In genomic region chr12:110872100-110872499, GRCh38 we compare ENCODE assay signal across 31 cellular contexts. TPM values are rescaled to one million over a fixed set of nuclear protein-coding genes. Genes with fewer than 3 reads are reported as not detected.
"Had no signal": no experiment of that assay in that cellular context is flagged by ENCODE, and none has a peak within 500 bp of the region (broad histone marks: within the 10 kb centered on the region; RNA-seq: fewer than 3 reads in every experiment).

No MANE protein-coding gene starts in this region.

- ATAC-seq: effector memory CD8-positive, alpha-beta T cell; esophagus mucosa; gastrocnemius medialis; heart right ventricle; left cardiac atrium; left lung; left ventricle myocardium superior; lower lobe of right lung; mucosa of descending colon had no signal

- DNase-seq: colonic mucosa; cortex of kidney; effector CD8-positive, alpha-beta T cell; effector memory CD8-positive, alpha-beta T cell; endodermal cell; erythroblast; esophagus squamous epithelium; foreskin melanocyte; gastrocnemius medialis; glutamatergic neuron; head of caudate nucleus; heart right ventricle; hippocampal formation; left cardiac atrium; left lung; left ventricle myocardium superior; lower lobe of right lung; mesenchymal stem cell; mucosa of descending colon had no signal

- H3K36me3 ChIP-seq: colonic mucosa, esophagus squamous epithelium, gastrocnemius medialis, heart right ventricle, left lung, lower lobe of right lung had no signal

- H3K9me3 ChIP-seq: colonic mucosa, esophagus squamous epithelium, gastrocnemius medialis, left lung, lower lobe of right lung, mucosa of descending colon had no signal

- H3K4me1 ChIP-seq: colonic mucosa, esophagus squamous epithelium, gastrocnemius medialis had no signal

- FAIRE-seq: endometrium, islet of Langerhans, keratinocyte had no signal

- H3K4me3 ChIP-seq: colonic mucosa, esophagus squamous epithelium, gastrocnemius medialis, heart right ventricle, left lung, lower lobe of right lung, mucosa of descending colon had no signal

- H3K27ac ChIP-seq: colonic mucosa, epithelial cell of prostate, esophagus squamous epithelium, gastrocnemius medialis, heart right ventricle, left lung, lower lobe of right lung had no signal

- H3K27me3 ChIP-seq: colonic mucosa, esophagus squamous epithelium, gastrocnemius medialis, heart right ventricle, left lung had no signal

RNA-seq across cellular contexts. Expression of gene CCDC63, which starts 25.3 kb away (rescaled TPM):
- total RNA-seq: colonic mucosa, dermis microvascular lymphatic vessel endothelial cell, esophagus mucosa, esophagus squamous epithelium, gastrocnemius medialis, glomerular endothelial cell, heart right ventricle, kidney epithelial cell, left cardiac atrium, left lung, left ventricle myocardium superior, lower lobe of right lung, lung microvascular endothelial cell, mesenteric fat pad, mesothelial cell of epicardium, mucosa of descending colon had no signal
- polyA plus RNA-seq: heart right ventricle, keratinocyte had no signal

RNA-seq across cellular contexts. Expression of gene MYL2, which starts 48.3 kb away (rescaled TPM):
- total RNA-seq: esophagus squamous epithelium, glomerular endothelial cell, kidney epithelial cell, lower leg skin, lower lobe of right lung, lung microvascular endothelial cell, mesenteric fat pad, mesothelial cell of epicardium had no signal
